16 cellular contexts compared by ENCODE assay signal in the genomic region with DNA sequence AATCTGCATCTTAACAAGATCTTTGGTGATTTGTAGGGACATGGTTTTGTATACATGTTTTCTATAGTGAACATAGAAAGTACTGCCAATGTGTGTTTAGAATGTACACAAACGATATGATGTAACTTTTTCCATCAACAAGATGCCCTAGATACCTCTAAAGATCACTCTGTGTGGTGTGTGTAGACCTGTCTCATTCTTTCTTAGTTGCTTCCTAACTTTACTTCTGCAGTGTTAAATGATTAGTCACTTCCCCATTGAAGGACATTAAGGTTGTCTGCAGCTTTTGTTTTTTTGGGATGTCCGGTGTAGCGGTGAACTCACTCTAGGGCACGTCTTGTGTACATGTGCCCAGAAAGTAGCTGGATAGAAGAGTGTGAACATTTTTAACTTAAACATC. TPM values are rescaled to one million over a fixed set of nuclear protein-coding genes. Genes with fewer than 3 reads are reported as not detected.
DNase-seq lines count a peak whose midpoint lies in the region; ATAC-seq and TF ChIP-seq lines count a peak whose summit lies in the region.
"Had no signal": no experiment of that assay in that cellular context is flagged by ENCODE, and none has a peak within 500 bp of the region (broad histone marks: within the 10 kb centered on the region; RNA-seq: fewer than 3 reads in every experiment).

No MANE protein-coding gene starts in this region.

- H3K4me3 ChIP-seq in choroid plexus epithelial cell (ENCODE audit: low read depth, low read length) = no peak overlapping the region
- no peak overlapping the region for H3K4me3 ChIP-seq in naive thymus-derived CD4-positive, alpha-beta T cell (ENCODE audit: low read length)
- H3K4me3 ChIP-seq: coronary artery, gastrocnemius medialis, SK-N-MC had no signal

- peak overlapping the region in 6 of 10 donors; percentile 12 to 64 (median 49) for H3K4me3 Mint-ChIP-seq in naive thymus-derived CD4-positive, alpha-beta T cell
- H3K4me3 Mint-ChIP-seq in chondrocyte (ENCODE audit: unreplicated experiment) = no peak overlapping the region
- H3K4me3 Mint-ChIP-seq: activated CD8-positive, alpha-beta T cell treated with anti-CD3 and anti-CD28 coated beads, Interleukin-2, amount 10 ng/mL, durations not matched to agents 7 days and 5 days; activated naive CD4-positive, alpha-beta T cell treated with anti-CD3 and anti-CD28 coated beads, Interleukin-2, amount 50 U/mL, for 24 hours had no signal

- CTCF ChIA-PET in naive thymus-derived CD4-positive, alpha-beta T cell (lab: Charles Lee) = interaction anchor here (0.6 kb wide), 1 partner anchor 27 kb away, joined by 3 read pairs; no protein-coding TSS in a partner anchor

- H3K27me3 Mint-ChIP-seq in naive thymus-derived CD4-positive, alpha-beta T cell = no peaks in the 10 kb centered on the region
- no peaks in the 10 kb centered on the region for H3K27me3 Mint-ChIP-seq in chondrocyte (ENCODE audit: low read depth)
- H3K27me3 Mint-ChIP-seq: activated naive CD4-positive, alpha-beta T cell treated with anti-CD3 and anti-CD28 coated beads, Interleukin-2, amount 50 U/mL, for 24 hours had no signal

- H3K4me1 ChIP-seq in naive thymus-derived CD4-positive, alpha-beta T cell (ENCODE audit: control insufficient read depth in 2 of 2, insufficient read depth in 2 of 2, low read length in 2 of 2) = no peaks in the 10 kb centered on the region

- H3K27me3 ChIP-seq in naive thymus-derived CD4-positive, alpha-beta T cell (ENCODE audit: control insufficient read depth in 2 of 2, insufficient read depth in 2 of 2, low read length in 2 of 2) = no peaks in the 10 kb centered on the region
- H3K27me3 ChIP-seq: gastrocnemius medialis had no signal

- H3K36me3 Mint-ChIP-seq in naive thymus-derived CD4-positive, alpha-beta T cell = peaks cover 4 to 15% (median 14%) of the 10 kb centered on the region in 5 donors
- H3K36me3 Mint-ChIP-seq in chondrocyte (ENCODE audit: low read depth) = no peaks in the 10 kb centered on the region

- no peaks in the 10 kb centered on the region for H3K9me3 ChIP-seq in naive thymus-derived CD4-positive, alpha-beta T cell (ENCODE audit: control insufficient read depth in 2 of 3, low read length in 3 of 3)
- H3K9me3 ChIP-seq: gastrocnemius medialis had no signal

- peaks cover 0 to 24% (median 8%) of the 10 kb centered on the region in 11 donors for H3K9me3 Mint-ChIP-seq in naive thymus-derived CD4-positive, alpha-beta T cell
- no peaks in the 10 kb centered on the region for H3K9me3 Mint-ChIP-seq in chondrocyte (ENCODE audit: low read depth)

- H3K27ac Mint-ChIP-seq in naive thymus-derived CD4-positive, alpha-beta T cell = peak overlapping the region in 1 of 9 donors; percentile 5
- H3K27ac Mint-ChIP-seq in chondrocyte (ENCODE audit: unreplicated experiment) = no peak overlapping the region
- H3K27ac Mint-ChIP-seq: activated CD8-positive, alpha-beta T cell treated with anti-CD3 and anti-CD28 coated beads, Interleukin-2, amount 10 ng/mL, durations not matched to agents 7 days and 5 days; activated naive CD4-positive, alpha-beta T cell treated with anti-CD3 and anti-CD28 coated beads, Interleukin-2, amount 50 U/mL, for 24 hours had no signal

- intact Hi-C loops in naive thymus-derived CD4-positive, alpha-beta T cell (cut with micrococcal nuclease) = no loop called here

- no peaks in the 10 kb centered on the region for H3K36me3 ChIP-seq in naive thymus-derived CD4-positive, alpha-beta T cell (ENCODE audit: control insufficient read depth in 2 of 3, insufficient read depth in 3 of 3, low read length in 3 of 3)
- H3K36me3 ChIP-seq: gastrocnemius medialis had no signal

- H3K27ac ChIP-seq in naive thymus-derived CD4-positive, alpha-beta T cell (ENCODE audit: low read depth, low read length) = no peak overlapping the region
- H3K27ac ChIP-seq: coronary artery, gastrocnemius medialis, SK-N-MC had no signal

- peak; percentile 62 for ATAC-seq in naive thymus-derived CD4-positive, alpha-beta T cell
- ATAC-seq in HG03196 (IDR thresholded peaks at IDR 0.05; ENCODE audit: unreplicated experiment) = no peak
- ATAC-seq: activated CD8-positive, alpha-beta T cell treated with anti-CD3 and anti-CD28 coated beads, Interleukin-2, amount 10 ng/mL, durations not matched to agents 7 days and 5 days; gastrocnemius medialis had no signal

- DNase-seq in EL = peak; percentile 55
- DNase-seq in NCI-H226 = peak; percentile 34
- peak; percentile 28 for DNase-seq in choroid plexus epithelial cell (ENCODE audit: low read depth)
- no peak for DNase-seq in naive thymus-derived CD4-positive, alpha-beta T cell
- DNase-seq in chondrocyte (ENCODE audit: low spot score) = no peak
- DNase-seq in NCI-H1930 (lab: John Stamatoyannopoulos, UW) = no peak
- DNase-seq: activated CD8-positive, alpha-beta T cell treated with anti-CD3 and anti-CD28 coated beads, Interleukin-2, amount 10 ng/mL, durations not matched to agents 7 days and 5 days; gastrocnemius medialis; NCI-H1436 treated with DMSO at 0.1 percent for 48 hours; NCI-H82; stimulated activated CD4-positive, alpha-beta T cell treated with anti-CD3 and anti-CD28 coated beads, Interleukin-2, amount 100 ng/mL, for 24 hours; stimulated activated naive CD4-positive, alpha-beta T cell treated with Interleukin-2 at 50 U/mL for 16 hours had no signal

- POLR2A ChIA-PET in naive thymus-derived CD4-positive, alpha-beta T cell (lab: Charles Lee) = no interaction called here

- peaks cover 16 to 80% (median 72%) of the 10 kb centered on the region in 7 donors for H3K4me1 Mint-ChIP-seq in naive thymus-derived CD4-positive, alpha-beta T cell
- peaks cover 61% of the 10 kb centered on the region for H3K4me1 Mint-ChIP-seq in chondrocyte (ENCODE audit: low read depth)

- TF ChIP-seq CTCF in choroid plexus epithelial cell (conservative IDR thresholded peaks at IDR 0.05; ENCODE audit: low read depth, low read length) (no peak), chondrocyte (IDR thresholded peaks at IDR 0.05) (no peak)

RNA-seq across cellular contexts. Expression of gene CDYL, which starts 35.9 kb away (rescaled TPM):
- total RNA-seq in naive thymus-derived CD4-positive, alpha-beta T cell = 10 to 100 TPM; 25.5 to 43.3 (median 35.1) TPM
- 1 to 10 TPM; 3.6 to 4.2 TPM for polyA plus RNA-seq in naive thymus-derived CD4-positive, alpha-beta T cell
- total RNA-seq in chondrocyte = 40.7 to 63.7 TPM (median 60.9 TPM) in 3 replicates

Comparison
In these comparisons a context has a peak if more than half of its experiments do, and no peak if none do; other contexts are left out.
1. DNase-seq: peak in EL (single experiment), NCI-H226 (single experiment) and choroid plexus epithelial cell (single experiment); none in naive thymus-derived CD4-positive, alpha-beta T cell (0 of 9), chondrocyte (single experiment) and NCI-H1930 (0 of 2).